In genomic region chr18:26710460-26711096, GRCh38 we compare ENCODE assay signal across 9 cellular contexts.
DNase-seq lines count a peak whose midpoint lies in the region; ATAC-seq and TF ChIP-seq lines count a peak whose summit lies in the region.
"Had no signal": no experiment of that assay in that cellular context is flagged by ENCODE, and none has a peak within 500 bp of the region (broad histone marks: within the 10 kb centered on the region; RNA-seq: fewer than 3 reads in every experiment).

No MANE protein-coding gene starts in this region.

- no peak overlapping the region for H3K4me2 ChIP-seq in OCI-LY7 (ENCODE audit: low read length)

- DNase-seq in CMK (ENCODE audit: low read depth) = peak; percentile 45
- peak; percentile 17 for DNase-seq in GM19240 (ENCODE audit: insufficient read length, low spot score)
- peak; percentile 5 for DNase-seq in OCI-LY7 (ENCODE audit: low spot score)
- DNase-seq in HPDE6-E6E7 (ENCODE audit: extremely low spot score) = no peak
- no peak for DNase-seq in 8988T
- no peak for DNase-seq in sigmoid colon
- DNase-seq in AG20443 (ENCODE audit: low spot score) = no peak
- DNase-seq: stimulated activated CD4-positive, alpha-beta T cell treated with anti-CD3 and anti-CD28 coated beads, Interleukin-2, amount 100 ng/mL, for 24 hours had no signal

- POLR2A ChIA-PET in OCI-LY7 (lab: Charles Lee) = interaction anchor here (0.7 kb wide), 1 partner anchor 159 kb away, joined by 3 read pairs; no protein-coding TSS in a partner anchor

- CTCF ChIA-PET in OCI-LY7 (lab: Charles Lee; ENCODE audit: unreplicated experiment) = no interaction called here

- no peak for TF ChIP-seq EP300 in sigmoid colon (IDR thresholded peaks at IDR 0.05)

- WGBS in sigmoid colon, 2 donors = 38 to 76% methylated on average over 4 of the region's 4 CpGs

- H3K27ac ChIP-seq in OCI-LY7 (ENCODE audit: low read depth, low read length, poor library complexity, severe bottlenecking) = no peak overlapping the region
- no peak overlapping the region for H3K27ac ChIP-seq in sigmoid colon

- no peak overlapping the region for H2AFZ ChIP-seq in OCI-LY7 (ENCODE audit: low read length)

- no peak for TF ChIP-seq CTCF in OCI-LY7 (conservative IDR thresholded peaks at IDR 0.05; ENCODE audit: low read length)
- TF ChIP-seq CTCF in sigmoid colon (IDR thresholded peaks at IDR 0.05) = no peak

- no peaks in the 10 kb centered on the region for H3K9me3 ChIP-seq in OCI-LY7 (ENCODE audit: low read length)
- H3K9me3 ChIP-seq in sigmoid colon = no peaks in the 10 kb centered on the region

- H3K36me3 ChIP-seq in OCI-LY7 (ENCODE audit: insufficient read depth, low read length) (no peaks in the 10 kb centered on the region), sigmoid colon (no peaks in the 10 kb centered on the region)

- ATAC-seq in HG03066 (IDR thresholded peaks at IDR 0.05; ENCODE audit: low read depth, unreplicated experiment) = peak; percentile 86

- H3K27me3 ChIP-seq in sigmoid colon = no peaks in the 10 kb centered on the region

- intact Hi-C loops in OCI-LY7 (cut with micrococcal nuclease; ENCODE audit: unreplicated experiment) (no loop called here), sigmoid colon (cut with DNase I) (no loop called here)

- no peaks in the 10 kb centered on the region for H3K4me1 ChIP-seq in OCI-LY7 (ENCODE audit: insufficient read depth, low read length, poor library complexity, severe bottlenecking)
- no peaks in the 10 kb centered on the region for H3K4me1 ChIP-seq in sigmoid colon

- no peak overlapping the region for H3K4me3 ChIP-seq in OCI-LY7 (ENCODE audit: low read depth, low read length, poor library complexity, severe bottlenecking)
- H3K4me3 ChIP-seq in sigmoid colon = no peak overlapping the region

- no peaks in the 10 kb centered on the region for H4K20me1 ChIP-seq in OCI-LY7 (ENCODE audit: insufficient read depth, low read length)

- BruUV-seq in OCI-LY7 (replicated peaks; lab: Mats Ljungman, UMichigan) = no TSS peak

- TF ChIP-seq POLR2A in sigmoid colon (IDR thresholded peaks at IDR 0.05) = no peak

- H3K79me2 ChIP-seq in OCI-LY7 (ENCODE audit: insufficient read depth, low read depth, low read length) = no peaks in the 10 kb centered on the region

- H3K9me2 ChIP-seq in OCI-LY7 (ENCODE audit: insufficient read depth, low read length) = no peaks in the 10 kb centered on the region

Comparison
In these comparisons a context has a peak if more than half of its experiments do, and no peak if none do; other contexts are left out.
1. DNase-seq: peak in CMK (single experiment), GM19240 (single experiment) and OCI-LY7 (single experiment); none in HPDE6-E6E7 (single experiment), 8988T (single experiment), sigmoid colon (single experiment) and AG20443 (single experiment).